In the genomic region with DNA sequence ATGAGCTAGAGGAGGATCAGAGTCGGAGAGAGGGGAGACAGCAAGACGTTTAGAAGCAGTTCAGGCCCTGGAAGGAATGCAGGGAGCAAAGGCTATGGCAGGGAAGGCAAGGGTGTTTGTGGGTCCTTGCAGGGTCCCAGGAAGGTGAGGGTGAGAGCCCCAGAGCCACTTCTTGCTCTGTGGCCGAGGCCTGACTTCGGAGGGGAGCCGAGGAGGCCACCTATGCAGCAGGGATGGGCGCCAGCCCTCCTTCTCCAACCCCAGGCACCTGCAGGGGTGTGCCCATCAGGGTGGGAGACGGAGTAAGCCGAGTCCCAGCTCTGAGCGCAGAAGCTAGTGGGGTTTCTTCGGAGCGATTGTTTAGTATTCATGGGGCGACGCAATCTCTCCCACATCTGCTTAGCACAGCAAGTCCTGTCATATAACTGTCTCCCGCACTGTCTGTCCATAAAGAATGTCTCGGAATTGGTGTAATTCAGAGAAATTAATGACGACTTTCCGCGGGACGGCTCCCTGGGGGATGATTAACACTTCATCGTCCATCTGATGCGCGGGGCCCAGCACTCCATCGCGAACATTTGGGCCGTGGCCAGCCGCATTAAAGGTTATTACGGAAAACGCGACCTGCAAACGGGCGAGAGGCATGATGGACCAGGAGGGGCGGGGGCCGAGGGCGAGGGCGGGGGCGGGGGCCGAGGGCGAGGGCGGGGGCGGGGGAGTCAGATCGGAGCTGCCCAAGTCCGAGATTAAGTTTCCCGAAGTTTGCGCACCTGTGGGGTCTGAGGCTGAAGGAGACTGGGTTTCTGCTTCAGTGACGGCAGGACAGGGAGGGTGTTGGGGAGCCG, we compare ENCODE assay signal across 10 cellular contexts. TPM values are rescaled to one million over a fixed set of nuclear protein-coding genes. Genes with fewer than 3 reads are reported as not detected.
DNase-seq lines count a peak whose midpoint lies in the region; ATAC-seq and TF ChIP-seq lines count a peak whose summit lies in the region.
"Had no signal": no experiment of that assay in that cellular context is flagged by ENCODE, and none has a peak within 500 bp of the region (broad histone marks: within the 10 kb centered on the region; RNA-seq: fewer than 3 reads in every experiment).

No MANE protein-coding gene starts in this region.

- peaks cover 11 to 29% (median 27%) of the 10 kb centered on the region in 4 donors for H3K4me1 ChIP-seq in esophagus muscularis mucosa
- H3K4me1 ChIP-seq in psoas muscle = peaks cover 10% of the 10 kb centered on the region

- no peak for TF ChIP-seq CTCF in esophagus muscularis mucosa (IDR thresholded peaks at IDR 0.05)
- no peak for TF ChIP-seq CTCF in psoas muscle (IDR thresholded peaks at IDR 0.05)

- no peak for ATAC-seq in psoas muscle

- no peak for TF ChIP-seq EP300 in esophagus muscularis mucosa (IDR thresholded peaks at IDR 0.05)

- H3K9me3 ChIP-seq in esophagus muscularis mucosa (no peaks in the 10 kb centered on the region), psoas muscle (no peaks in the 10 kb centered on the region)

- 5% methylated on average over 20 of the region's 46 CpGs for WGBS in esophagus muscularis mucosa
- 10 to 11% (median 11%) methylated on average over 44 to 46 of the region's 46 CpGs for WGBS in psoas muscle, 3 donors

- H3K27ac ChIP-seq in esophagus muscularis mucosa (replicated peaks in 1 of 4) (no peak overlapping the region), psoas muscle (no peak overlapping the region)

- H3K27me3 ChIP-seq in esophagus muscularis mucosa (peaks cover 2 to 91% (median 57%) of the 10 kb centered on the region in 4 donors), psoas muscle (ENCODE audit: insufficient read depth in 3 of 3, low read length in 2 of 3) (peaks cover 0 to 31% (median 0%) of the 10 kb centered on the region in 3 donors)

- TF ChIP-seq POLR2A in esophagus muscularis mucosa (IDR thresholded peaks at IDR 0.05; ENCODE audit: low read depth) = no peak

- DNase-seq in DMS53 (lab: John Stamatoyannopoulos, UW) (peak; percentile 43), DMS53 treated with DMSO at 0.1 percent for 48 hours (lab: John Stamatoyannopoulos, UW; ENCODE audit: unreplicated experiment) (no peak), NCI-H69 (lab: John Stamatoyannopoulos, UW) (peak; percentile 60), esophagus muscularis mucosa (ENCODE audit: extremely low spot score) (no peak), psoas muscle (no peak), NCI-H446 (lab: John Stamatoyannopoulos, UW) (no peak), AG08396 (ENCODE audit: low spot score) (no peak)
- no peak for DNase-seq in effector CD8-positive, alpha-beta T cell (lab: John Stamatoyannopoulos, UW)
- DNase-seq: 8988T had no signal

- intact Hi-C loops in esophagus muscularis mucosa (cut with DNase I) (no loop called here), psoas muscle (cut with DNase I) (no loop called here)

- H3K4me3 ChIP-seq in esophagus muscularis mucosa (peak overlapping the region; percentile 31 to 42 (median 36)), psoas muscle (peak overlapping the region; percentile 29)

- H3K36me3 ChIP-seq in esophagus muscularis mucosa (no peaks in the 10 kb centered on the region), psoas muscle (ENCODE audit: insufficient read depth in 1 of 2, low read depth in 1 of 2) (no peaks in the 10 kb centered on the region)

RNA-seq across cellular contexts. Expression of a gene that starts 12.3 kb away (rescaled TPM):
- 100 to 1,000 TPM; 252 to 487 (median 347) TPM for total RNA-seq in esophagus muscularis mucosa
- total RNA-seq in psoas muscle = 100 to 1,000 TPM; 180 to 255 (median 189) TPM
- polyA plus RNA-seq in psoas muscle = 100 to 1,000 TPM in 2 of 3 donors, 10 to 100 TPM in 1; 41.1 to 125 (median 124) TPM

RNA-seq across cellular contexts. Expression of a gene that starts 12.3 kb away (rescaled TPM):
- total RNA-seq in esophagus muscularis mucosa (not detected), psoas muscle (not detected)
- not detected for polyA plus RNA-seq in psoas muscle
- total RNA-seq: esophagus mucosa had no signal

Comparison
In these comparisons a context has a peak if more than half of its experiments do, and no peak if none do; other contexts are left out.
1. DNase-seq: peak in DMS53 (single experiment) and NCI-H69 (single experiment); none in DMS53 treated with DMSO at 0.1 percent for 48 hours (single experiment), esophagus muscularis mucosa (single experiment), psoas muscle (0 of 2), NCI-H446 (0 of 2), effector CD8-positive, alpha-beta T cell (single experiment) and AG08396 (single experiment).